Comparison of ENCODE assay signal across 1 cellular context in genomic region chr1:220182081-220182480, GRCh38.
TF ChIP-seq lines count a peak whose summit lies in the region.

No MANE protein-coding gene starts in this region.

TF ChIP-seq in SK-N-SH, 30 proteins besides CTCF, POLR2A, EP300 and RAD21 (continued from another document):
- no peak for TF ChIP-seq IRF3 (IDR thresholded peaks at IDR 0.05; ENCODE audit: low read depth, low read length)
- TF ChIP-seq FOXM1 (IDR thresholded peaks at IDR 0.05; ENCODE audit: low read depth), result no peak
- no peak for TF ChIP-seq EZH2phosphoT487 (IDR thresholded peaks at IDR 0.05; ENCODE audit: borderline replicate concordance, low read depth)
- TF ChIP-seq RFX5 (IDR thresholded peaks at IDR 0.05; ENCODE audit: low read length), result no peak
- TF ChIP-seq MEF2A (IDR thresholded peaks at IDR 0.05; ENCODE audit: borderline replicate concordance, low read depth), result no peak
- TF ChIP-seq GATA2 (CRISPR knock-in tag; IDR thresholded peaks at IDR 0.05), result no peak
- TF ChIP-seq TAF1 (IDR thresholded peaks at IDR 0.05; ENCODE audit: borderline replicate concordance, low read depth, low read length), result no peak
- no peak for TF ChIP-seq RCOR1 (IDR thresholded peaks at IDR 0.05; ENCODE audit: low read length)
- TF ChIP-seq MAX (IDR thresholded peaks at IDR 0.05; ENCODE audit: low read depth), result no peak
- no peak for TF ChIP-seq GABPA (IDR thresholded peaks at IDR 0.05; ENCODE audit: low read depth)
TF ChIP-seq in SK-N-SH: peak in this region for 0.
